ENCODE assay signal across 8 cellular contexts in genomic region chr19:18941628-18942354, GRCh38. TPM values are rescaled to one million over a fixed set of nuclear protein-coding genes. Genes with fewer than 3 reads are reported as not detected.
A peak's percentile ranks its signal among the peaks of the same experiment; 100 is the strongest.
DNase-seq lines count a peak whose midpoint lies in the region; ATAC-seq and TF ChIP-seq lines count a peak whose summit lies in the region.

No MANE protein-coding gene starts in this region.

- peak overlapping the region; percentile 16 for H3K4me2 ChIP-seq in mesendoderm (ENCODE audit: low read length)

- no peak for DNase-seq in activated T-cell treated with anti-CD3 and anti-CD28 coated beads, Interleukin-2, amount 50 U/mL, for 4 hours
- no peak for DNase-seq in activated T-cell treated with anti-CD3 and anti-CD28 coated beads for 4 hours
- DNase-seq in mesendoderm: no peak
- DNase-seq in superior temporal gyrus (ENCODE audit: extremely low spot score): peak; percentile 5
- no peak for DNase-seq in NCI-H128 (lab: John Stamatoyannopoulos, UW; ENCODE audit: unreplicated experiment)

- no peak overlapping the region for H2BK120ac ChIP-seq in mesendoderm (ENCODE audit: low read depth, low read length)

- H3K18ac ChIP-seq in mesendoderm (ENCODE audit: low read length): no peak overlapping the region

- H3K79me2 ChIP-seq in mesendoderm (ENCODE audit: control insufficient read depth, insufficient read depth, low read length): no peaks in the 10 kb centered on the region

- H2AK5ac ChIP-seq in mesendoderm (ENCODE audit: low read length): no peak overlapping the region

- H3K56ac ChIP-seq in mesendoderm (ENCODE audit: low read length): no peak overlapping the region

- H3K9me3 Mint-ChIP-seq in activated T-cell treated with anti-CD3 and anti-CD28 coated beads, Interleukin-2, amount 50 U/mL, for 4 hours: no peaks in the 10 kb centered on the region
- H3K9me3 Mint-ChIP-seq in brain: peaks cover 0 to 2% (median 0%) of the 10 kb centered on the region in 5 experiments

- H3K79me1 ChIP-seq in mesendoderm (ENCODE audit: low read length): no peaks in the 10 kb centered on the region

- H2BK5ac ChIP-seq in mesendoderm (ENCODE audit: low read length): no peak overlapping the region

- no CpG with 5 or more reads among the region's 18 CpGs for WGBS in mesendoderm (ENCODE audit: extremely low coverage, insufficient coverage, low lambda C conversion rate)

- no peak for ATAC-seq in activated T-cell treated with anti-CD3 and anti-CD28 coated beads, Interleukin-2, amount 50 U/mL, for 4 hours
- no peak for ATAC-seq in GM21526 (IDR thresholded peaks at IDR 0.05; ENCODE audit: low FRiP score, unreplicated experiment)
- no peak for ATAC-seq in HG03460 (IDR thresholded peaks at IDR 0.05; ENCODE audit: unreplicated experiment)

- peaks cover 14% of the 10 kb centered on the region for H3K4me1 Mint-ChIP-seq in activated T-cell treated with anti-CD3 and anti-CD28 coated beads, Interleukin-2, amount 50 U/mL, for 4 hours (ENCODE audit: low read depth)
- peaks cover 29% of the 10 kb centered on the region for H3K4me1 Mint-ChIP-seq in brain

- no peaks in the 10 kb centered on the region for H3K36me3 Mint-ChIP-seq in activated T-cell treated with anti-CD3 and anti-CD28 coated beads, Interleukin-2, amount 50 U/mL, for 4 hours (ENCODE audit: insufficient read depth)
- peaks cover 19% of the 10 kb centered on the region for H3K36me3 Mint-ChIP-seq in brain

- H3K4me3 Mint-ChIP-seq in activated T-cell treated with anti-CD3 and anti-CD28 coated beads, Interleukin-2, amount 50 U/mL, for 4 hours: peak overlapping the region; percentile 21
- H3K4me3 Mint-ChIP-seq in brain: peak overlapping the region; percentile 69 to 78 (median 74)

- peaks cover 44% of the 10 kb centered on the region for H3K27me3 Mint-ChIP-seq in activated T-cell treated with anti-CD3 and anti-CD28 coated beads, Interleukin-2, amount 50 U/mL, for 4 hours (ENCODE audit: low read depth)
- H3K27me3 Mint-ChIP-seq in brain: peaks cover 10% of the 10 kb centered on the region

- H3K27me3 ChIP-seq in mesendoderm (ENCODE audit: insufficient read depth, low read length, poor library complexity): peaks cover 5% of the 10 kb centered on the region

- no peak overlapping the region for H3K23ac ChIP-seq in mesendoderm (ENCODE audit: low read length)

- no peak overlapping the region for H3K4ac ChIP-seq in mesendoderm (ENCODE audit: low read depth, low read length)

- no peak for TF ChIP-seq CTCF in brain (conservative IDR thresholded peaks at IDR 0.05)

- no peak overlapping the region for H4K8ac ChIP-seq in mesendoderm (ENCODE audit: low read depth, low read length)

- peak overlapping the region in 4 of 5 experiments; percentile 57 to 81 (median 74) for H3K27ac Mint-ChIP-seq in brain

- no peak overlapping the region for H3K9ac ChIP-seq in mesendoderm (ENCODE audit: low read length)

- H3K4me1 ChIP-seq in mesendoderm (ENCODE audit: control insufficient read depth, low read depth, low read length): no peaks in the 10 kb centered on the region

- no peaks in the 10 kb centered on the region for H3K36me3 ChIP-seq in mesendoderm (ENCODE audit: control insufficient read depth, insufficient read depth, low read length)

- H3K4me3 ChIP-seq in mesendoderm (ENCODE audit: low read length): no peak overlapping the region

- no peak overlapping the region for H3K27ac ChIP-seq in mesendoderm (ENCODE audit: low read depth, low read length)

- no peak overlapping the region for H4K5ac ChIP-seq in mesendoderm (ENCODE audit: low read length)

- H2BK15ac ChIP-seq in mesendoderm (replicated peaks; ENCODE audit: low read depth): no peak overlapping the region

RNA-seq across cellular contexts. Expression of gene HOMER3, which starts 0.8 kb away (rescaled TPM):
- 1 to 10 TPM in 1 of 3 donors, under 1 TPM in 2; 0.53 to 1.1 (median 0.79) TPM for total RNA-seq in activated T-cell treated with anti-CD3 and anti-CD28 coated beads, Interleukin-2, amount 50 U/mL, for 4 hours
- polyA plus RNA-seq in brain (ENCODE audit: insufficient read depth, low read depth, low replicate concordance): 35.0 TPM
- polyA plus RNA-seq in mesendoderm (2013, experiment 1 of 2): 3.9 TPM
- polyA plus RNA-seq in mesendoderm (2013, experiment 2 of 2): 4.0 TPM

RNA-seq across cellular contexts. Expression of gene DDX49, which starts 22.3 kb away (rescaled TPM):
- total RNA-seq in activated T-cell treated with anti-CD3 and anti-CD28 coated beads, Interleukin-2, amount 50 U/mL, for 4 hours: 100 to 1,000 TPM; 170 to 178 (median 176) TPM
- 76.8 TPM for polyA plus RNA-seq in brain (ENCODE audit: insufficient read depth, low read depth, low replicate concordance)
- 27.4 TPM for polyA plus RNA-seq in mesendoderm (2013, experiment 1 of 2)
- polyA plus RNA-seq in mesendoderm (2013, experiment 2 of 2): 29.7 TPM

RNA-seq across cellular contexts. Expression of gene COPE, which starts 22.6 kb away (rescaled TPM):
- total RNA-seq in activated T-cell treated with anti-CD3 and anti-CD28 coated beads, Interleukin-2, amount 50 U/mL, for 4 hours: 100 to 1,000 TPM; 258 to 293 (median 270) TPM
- polyA plus RNA-seq in brain (ENCODE audit: insufficient read depth, low read depth, low replicate concordance): 291 TPM
- polyA plus RNA-seq in mesendoderm (2013, experiment 1 of 2): 150 TPM
- 147 TPM for polyA plus RNA-seq in mesendoderm (2013, experiment 2 of 2)

RNA-seq across cellular contexts. Expression of gene CERS1, which starts 45.8 kb away (rescaled TPM):
- total RNA-seq in activated T-cell treated with anti-CD3 and anti-CD28 coated beads, Interleukin-2, amount 50 U/mL, for 4 hours: under 1 TPM in 1 of 3 donors, not detected in 2; 0.13 TPM
- 104 TPM for polyA plus RNA-seq in brain (ENCODE audit: insufficient read depth, low read depth, low replicate concordance)
- polyA plus RNA-seq in mesendoderm (2013, experiment 1 of 2): 6.9 TPM
- 6.7 TPM for polyA plus RNA-seq in mesendoderm (2013, experiment 2 of 2)
